Comparison of ENCODE assay signal across 28 cellular contexts in genomic region chr14:94941311-94941710, GRCh38.
"Had no signal": no experiment of that assay in that cellular context is flagged by ENCODE, and none has a peak within 500 bp of the region (broad histone marks: within the 10 kb centered on the region; RNA-seq: fewer than 3 reads in every experiment).

No MANE protein-coding gene starts in this region.

- ATAC-seq: psoas muscle; right cardiac atrium; stimulated activated effector memory CD8-positive, alpha-beta T cell treated with anti-CD3 and anti-CD28 coated beads, Interleukin-12 subunit alpha, Interleukin-12 subunit beta, amount 100 ng/mL, for 72 hours; stimulated activated naive B cell treated with anti-CD40 and anti-IgM and Interleukin-4, amounts not matched to agents 10 μg/mL and 1 μg/mL and 100 μg/mL, for 72 hours had no signal

- H3K27ac Mint-ChIP-seq: natural killer cell; nephron progenitor cell; progenitor cell of endocrine pancreas; stimulated activated effector memory CD8-positive, alpha-beta T cell treated with anti-CD3 and anti-CD28 coated beads, Interleukin-12 subunit alpha, Interleukin-12 subunit beta, amount 100 ng/mL, for 72 hours; stimulated activated naive B cell treated with anti-CD40 and anti-IgM and Interleukin-4, amounts not matched to agents 10 μg/mL and 1 μg/mL and 100 μg/mL, for 72 hours; stimulated activated naive CD8-positive, alpha-beta T cell treated with anti-CD3 and anti-CD28 coated beads, Interleukin-15, Interleukin-2, amounts not matched to agents 100 ng/mL and 50 ng/mL, for 24 hours had no signal

- H3K79me2 ChIP-seq: parathyroid adenoma had no signal

- H3K4me3 Mint-ChIP-seq: natural killer cell; nephron progenitor cell; neural crest cell; stimulated activated effector memory CD8-positive, alpha-beta T cell treated with anti-CD3 and anti-CD28 coated beads, Interleukin-12 subunit alpha, Interleukin-12 subunit beta, amount 100 ng/mL, for 72 hours; stimulated activated naive B cell treated with anti-CD40 and anti-IgM and Interleukin-4, amounts not matched to agents 10 μg/mL and 1 μg/mL and 100 μg/mL, for 72 hours; stimulated activated naive CD8-positive, alpha-beta T cell treated with anti-CD3 and anti-CD28 coated beads, Interleukin-15, Interleukin-2, amounts not matched to agents 100 ng/mL and 50 ng/mL, for 24 hours had no signal

- H3K27me3 Mint-ChIP-seq: progenitor cell of endocrine pancreas; stimulated activated naive B cell treated with anti-CD40 and anti-IgM and Interleukin-4, amounts not matched to agents 10 μg/mL and 1 μg/mL and 100 μg/mL, for 72 hours; stimulated activated naive CD8-positive, alpha-beta T cell treated with anti-CD3 and anti-CD28 coated beads, Interleukin-15, Interleukin-2, amounts not matched to agents 100 ng/mL and 50 ng/mL, for 24 hours had no signal

- H3K27ac ChIP-seq: ovary, parathyroid adenoma, psoas muscle, right lobe of liver, sigmoid colon, stomach, thoracic aorta, thyroid gland, tibial nerve, upper lobe of left lung, vagina had no signal

- H3K9ac ChIP-seq: parathyroid adenoma had no signal

- H3K36me3 Mint-ChIP-seq: natural killer cell; stimulated activated naive B cell treated with anti-CD40 and anti-IgM and Interleukin-4, amounts not matched to agents 10 μg/mL and 1 μg/mL and 100 μg/mL, for 72 hours had no signal

- H3K4me3 ChIP-seq: ovary, psoas muscle, right lobe of liver, sigmoid colon, stomach, thoracic aorta, thyroid gland, tibial nerve, upper lobe of left lung, vagina had no signal

- H3K4me1 ChIP-seq: parathyroid adenoma, right lobe of liver, upper lobe of left lung had no signal

- H3K36me3 ChIP-seq: ovary, right lobe of liver, sigmoid colon, stomach, thoracic aorta, thyroid gland, tibial nerve, upper lobe of left lung, vagina had no signal

- H3K27me3 ChIP-seq: ovary, right lobe of liver, sigmoid colon, stomach, thyroid gland, tibial nerve, upper lobe of left lung, vagina had no signal

- H3K9me3 ChIP-seq: ovary, psoas muscle, right lobe of liver, sigmoid colon, stomach, thoracic aorta, thyroid gland, tibial nerve, upper lobe of left lung, vagina had no signal

- H3K4me1 Mint-ChIP-seq: neural crest cell; stimulated activated naive B cell treated with anti-CD40 and anti-IgM and Interleukin-4, amounts not matched to agents 10 μg/mL and 1 μg/mL and 100 μg/mL, for 72 hours had no signal

- H2AFZ ChIP-seq: parathyroid adenoma had no signal

- DNase-seq: natural killer cell; nephron progenitor cell; occipital lobe; ovary; posterior cingulate gyrus; psoas muscle; right cardiac atrium; right lobe of liver; small intestine; stimulated activated CD4-positive, alpha-beta T cell treated with anti-CD3 and anti-CD28 coated beads, Interleukin-15, amount 100 ng/mL, for 24 hours; stimulated activated CD4-positive, alpha-beta T cell treated with anti-CD3 and anti-CD28 coated beads, Interleukin-2, amount 100 ng/mL, for 24 hours; stimulated activated CD4-positive, alpha-beta T cell treated with anti-CD3 and anti-CD28 coated beads, Interleukin-2, amount 100 ng/mL, for 48 hours; stimulated activated CD4-positive, alpha-beta T cell treated with anti-CD3 and anti-CD28 coated beads, Interleukin-4, amount 100 ng/mL, for 24 hours; stimulated activated naive B cell treated with anti-CD40 and anti-IgM and Interleukin-4, amounts not matched to agents 10 μg/mL and 1 μg/mL and 100 μg/mL, for 72 hours; stimulated activated naive CD4-positive, alpha-beta T cell treated with Interleukin-2 at 50 U/mL for 16 hours; stomach; thyroid gland; trophoblast cell; upper lobe of left lung had no signal

- H3K9me3 Mint-ChIP-seq: natural killer cell; nephron progenitor cell; neural crest cell; stimulated activated effector memory CD8-positive, alpha-beta T cell treated with anti-CD3 and anti-CD28 coated beads, Interleukin-12 subunit alpha, Interleukin-12 subunit beta, amount 100 ng/mL, for 72 hours; stimulated activated naive B cell treated with anti-CD40 and anti-IgM and Interleukin-4, amounts not matched to agents 10 μg/mL and 1 μg/mL and 100 μg/mL, for 72 hours; stimulated activated naive CD8-positive, alpha-beta T cell treated with anti-CD3 and anti-CD28 coated beads, Interleukin-15, Interleukin-2, amounts not matched to agents 100 ng/mL and 50 ng/mL, for 24 hours had no signal
